32 cellular contexts compared by ENCODE assay signal in genomic region chr1:111825217-111825616, GRCh38.
"Had no signal": no experiment of that assay in that cellular context is flagged by ENCODE, and none has a peak within 500 bp of the region (broad histone marks: within the 10 kb centered on the region; RNA-seq: fewer than 3 reads in every experiment).

No MANE protein-coding gene starts in this region.

- H3K27ac ChIP-seq: body of pancreas, breast epithelium, Peyer's patch, SJSA1 had no signal

- H3K4me3 ChIP-seq: body of pancreas, breast epithelium, MG63, Peyer's patch, SJSA1 had no signal

- DNase-seq: activated CD4-positive, alpha-beta T cell treated with anti-CD3 and anti-CD28 coated beads for 36 hours; activated CD4-positive, alpha-beta T cell treated with anti-CD3 and anti-CD28 coated beads, Interleukin-2, amount 10 ng/mL, durations not matched to agents 7 days and 5 days; activated CD4-positive, alpha-beta T cell treated with anti-CD3 and anti-CD28 coated beads, Interleukin-2, amount 50 U/mL, for 48 hours; activated CD8-positive, alpha-beta T cell treated with anti-CD3 and anti-CD28 coated beads, Interleukin-2, amount 10 ng/mL, durations not matched to agents 7 days and 5 days; activated gamma-delta T cell; activated naive CD4-positive, alpha-beta T cell treated with Interleukin-2 at 50 U/mL for 16 hours; activated naive CD8-positive, alpha-beta T cell treated with anti-CD3 and anti-CD28 coated beads, Interleukin-2, amount 10 ng/mL, durations not matched to agents 7 days and 5 days; activated T-cell treated with anti-CD3 and anti-CD28 coated beads, Interleukin-2, amount 50 U/mL, for 24 hours; body of pancreas; caudate nucleus; cerebellar nuclear complex; Kasumi-1; KG1; MG63; NCI-H1092; NCI-H1436 treated with DMSO at 0.1 percent for 48 hours; NCI-H1694 treated with DMSO at 0.1 percent for 48 hours; NCI-H2171 treated with DMSO at 0.1 percent for 48 hours; NCI-H2227 treated with DMSO at 0.1 percent for 48 hours; NCI-H446 treated with DMSO at 0.1 percent for 48 hours; NCI-H526; NCI-H748 treated with DMSO at 0.1 percent for 48 hours; NK-92 treated with Interleukin-12 subunit alpha and Interleukin-12 subunit beta, amount 100 ng/mL, for 24 hours; PC-3; Peyer's patch; RPMI8226; SHP77 treated with DMSO at 0.1 percent for 48 hours; SK-N-SH had no signal

- H3K4me1 ChIP-seq: body of pancreas, breast epithelium, Peyer's patch, SJSA1 had no signal

- H3K9me3 ChIP-seq: body of pancreas, breast epithelium, Peyer's patch, SJSA1, SK-N-SH had no signal

- H3K36me3 ChIP-seq: breast epithelium, MG63, Peyer's patch, SJSA1 had no signal

- H3K27me3 ChIP-seq: body of pancreas, breast epithelium, Peyer's patch had no signal

- ATAC-seq: activated CD4-positive, alpha-beta T cell treated with anti-CD3 and anti-CD28 coated beads for 36 hours; activated CD4-positive, CD25-positive, alpha-beta regulatory T cell treated with anti-CD3 and anti-CD28 coated beads, Interleukin-2, amount 50 U/mL, for 24 hours; activated CD8-positive, alpha-beta T cell treated with anti-CD3 and anti-CD28 coated beads, Interleukin-2, amount 10 ng/mL, durations not matched to agents 7 days and 5 days; body of pancreas; PC-3; WTC11 had no signal
